ENCODE assay signal across 20 cellular contexts in genomic region chr16:1809281-1809801, GRCh38. TPM values are rescaled to one million over a fixed set of nuclear protein-coding genes. Genes with fewer than 3 reads are reported as not detected.
DNase-seq lines count a peak whose midpoint lies in the region; ATAC-seq and TF ChIP-seq lines count a peak whose summit lies in the region.
"Had no signal": no experiment of that assay in that cellular context is flagged by ENCODE, and none has a peak within 500 bp of the region (broad histone marks: within the 10 kb centered on the region; RNA-seq: fewer than 3 reads in every experiment).

No MANE protein-coding gene starts in this region.

- no peaks in the 10 kb centered on the region for H3K9me3 ChIP-seq in sigmoid colon
- H3K9me3 ChIP-seq: stomach, vagina had no signal

- no peak overlapping the region for H3K27ac ChIP-seq in sigmoid colon
- H3K27ac ChIP-seq: stomach, vagina had no signal

- TF ChIP-seq POLR2A in sigmoid colon (IDR thresholded peaks at IDR 0.05) = no peak

- peak; percentile 8 for DNase-seq in GM06990 (ENCODE audit: extremely low read depth, insufficient read length)
- DNase-seq in sigmoid colon = no peak
- no peak for DNase-seq in GM19238 (ENCODE audit: insufficient read length, low spot score)
- DNase-seq: ACHN; activated CD4-positive, alpha-beta T cell treated with anti-CD3 and anti-CD28 coated beads for 1 hour; activated CD8-positive, alpha-beta memory T cell treated with anti-CD3 and anti-CD28 coated beads, Interleukin-2, amount 10 ng/mL, durations not matched to agents 7 days and 5 days; activated effector memory CD4-positive, alpha-beta T cell treated with anti-CD3 and anti-CD28 coated beads, Interleukin-2, amount 50 U/mL, for 16 hours; CD4-positive, alpha-beta memory T cell; cerebellar nuclear complex; DMS79 treated with DMSO at 0.1 percent for 48 hours; foreskin fibroblast; NCI-H1048; NCI-H524 treated with DMSO at 0.1 percent for 48 hours; OCI-M1; stomach; T-helper 9 cell had no signal

- H3K36me3 ChIP-seq in GM06990 (ENCODE audit: control insufficient read depth, insufficient read depth, low read length) (peaks cover 7% of the 10 kb centered on the region), sigmoid colon (peaks cover 14 to 58% (median 21%) of the 10 kb centered on the region in 4 donors)

- 64 to 75% methylated on average over 28 of the region's 28 CpGs for WGBS in sigmoid colon, 2 donors

- TF ChIP-seq CTCF in GM06990 (IDR thresholded peaks at IDR 0.05; ENCODE audit: insufficient read depth, low read length, poor library complexity, severe bottlenecking) = no peak
- no peak for TF ChIP-seq CTCF in sigmoid colon (IDR thresholded peaks at IDR 0.05)

- intact Hi-C loops in sigmoid colon (cut with DNase I) = no loop called here

- no peak for TF ChIP-seq EP300 in sigmoid colon (IDR thresholded peaks at IDR 0.05)

- no peak overlapping the region for H3K4me3 ChIP-seq in GM06990 (replicated peaks; ENCODE audit: low read depth, low read length)
- no peak overlapping the region for H3K4me3 ChIP-seq in sigmoid colon
- H3K4me3 ChIP-seq: lung, stomach, vagina had no signal

- peaks cover 0 to 6% (median 0%) of the 10 kb centered on the region in 4 donors for H3K4me1 ChIP-seq in sigmoid colon
- H3K4me1 ChIP-seq: vagina had no signal

- peak; percentile 16 for ATAC-seq in esophagus mucosa
- ATAC-seq: activated CD8-positive, alpha-beta memory T cell treated with anti-CD3 and anti-CD28 coated beads, Interleukin-2, amount 10 ng/mL, durations not matched to agents 7 days and 5 days had no signal

- no peaks in the 10 kb centered on the region for H3K27me3 ChIP-seq in GM06990 (replicated peaks; ENCODE audit: control insufficient read depth, insufficient read depth, low read length)
- no peaks in the 10 kb centered on the region for H3K27me3 ChIP-seq in sigmoid colon
- H3K27me3 ChIP-seq: stomach, vagina had no signal

RNA-seq across cellular contexts. Expression of gene IGFALS, which starts 15.8 kb away (rescaled TPM):
- not detected for total RNA-seq in esophagus mucosa
- 1 to 10 TPM; 1.1 to 2.2 (median 1.5) TPM for total RNA-seq in sigmoid colon
- 1 to 10 TPM in 2 of 3 donors, under 1 TPM in 1; 0.46 to 2.0 (median 1.2) TPM for polyA plus RNA-seq in sigmoid colon
- total RNA-seq: activated CD8-positive, alpha-beta memory T cell treated with anti-CD3 and anti-CD28 coated beads, Interleukin-2, amount 10 ng/mL, durations not matched to agents 7 days and 5 days; SK-MEL-5; vagina had no signal
- polyA plus RNA-seq: CD4-positive, alpha-beta memory T cell had no signal

RNA-seq across cellular contexts. Expression of gene HAGH, which starts 17.3 kb away (rescaled TPM):
- 16.9 TPM for total RNA-seq in esophagus mucosa
- 100 to 1,000 TPM in 3 of 4 donors, 10 to 100 TPM in 1; 73.4 to 163 (median 140) TPM for total RNA-seq in sigmoid colon
- polyA plus RNA-seq in sigmoid colon = 10 to 100 TPM; 54.1 to 86.9 (median 68.4) TPM

RNA-seq across cellular contexts. Expression of gene FAHD1, which starts 17.7 kb away (rescaled TPM):
- total RNA-seq in esophagus mucosa (28.1 TPM), sigmoid colon (10 to 100 TPM; 27.7 to 35.0 (median 29.3) TPM)
- polyA plus RNA-seq in sigmoid colon = 100 to 1,000 TPM in 1 of 3 donors, 10 to 100 TPM in 2; 58.9 to 137 (median 62.5) TPM

RNA-seq across cellular contexts. Expression of gene NUBP2, which starts 26.6 kb away (rescaled TPM):
- 45.6 TPM for total RNA-seq in esophagus mucosa
- total RNA-seq in sigmoid colon = 100 to 1,000 TPM in 2 of 4 donors, 10 to 100 TPM in 2; 77.8 to 170 (median 98.1) TPM
- 10 to 100 TPM; 53.5 to 69.1 (median 56.6) TPM for polyA plus RNA-seq in sigmoid colon

RNA-seq across cellular contexts. Expression of gene SPSB3, which starts 27.0 kb away (rescaled TPM):
- total RNA-seq in esophagus mucosa (23.5 TPM), sigmoid colon (10 to 100 TPM; 61.4 to 98.4 (median 78.9) TPM)
- 10 to 100 TPM; 34.4 to 59.5 (median 40.2) TPM for polyA plus RNA-seq in sigmoid colon
